In genomic region chr18:54983041-54983686, GRCh38 we compare ENCODE assay signal across 7 cellular contexts. TPM values are rescaled to one million over a fixed set of nuclear protein-coding genes. Genes with fewer than 3 reads are reported as not detected.
DNase-seq lines count a peak whose midpoint lies in the region; ATAC-seq and TF ChIP-seq lines count a peak whose summit lies in the region.

No MANE protein-coding gene starts in this region.

- H3K4me1 ChIP-seq in esophagus muscularis mucosa = no peaks in the 10 kb centered on the region

- H3K27ac Mint-ChIP-seq in neural crest cell (ENCODE audit: unreplicated experiment) = no peak overlapping the region

- H3K9me3 Mint-ChIP-seq in neural crest cell = no peaks in the 10 kb centered on the region

- ATAC-seq in GM21619 (IDR thresholded peaks at IDR 0.05; ENCODE audit: unreplicated experiment) = peak; percentile 66
- ATAC-seq in HG02763 (IDR thresholded peaks at IDR 0.05; ENCODE audit: unreplicated experiment) = no peak

- no peak overlapping the region for H3K4me3 Mint-ChIP-seq in neural crest cell

- intact Hi-C loops in esophagus muscularis mucosa (cut with DNase I) = loop anchor here (5.0 to 10.0 kb wide), 4 partner anchors 306 to 588 kb away; no protein-coding TSS in a partner anchor

- WGBS in esophagus muscularis mucosa = 16% methylated on average over 9 of the region's 9 CpGs

- DNase-seq in GM04504 (ENCODE audit: low read depth) (peak; percentile 38), LHCN-M2 (ENCODE audit: low read depth) (peak; percentile 75), SHP77 (lab: John Stamatoyannopoulos, UW) (peak; percentile 22 to 39), esophagus muscularis mucosa (ENCODE audit: extremely low spot score) (no peak), neural crest cell (ENCODE audit: low read depth, low spot score) (no peak)

- TF ChIP-seq EP300 in esophagus muscularis mucosa (IDR thresholded peaks at IDR 0.05) = no peak

- H3K36me3 ChIP-seq in esophagus muscularis mucosa = no peaks in the 10 kb centered on the region

- H3K27ac ChIP-seq in esophagus muscularis mucosa (replicated peaks in 1 of 4) = no peak overlapping the region

- H3K9me3 ChIP-seq in esophagus muscularis mucosa = peaks cover 0 to 4% (median under 1%) of the 10 kb centered on the region in 4 donors

- peaks cover 2% of the 10 kb centered on the region for H3K36me3 Mint-ChIP-seq in neural crest cell (ENCODE audit: low read depth)

- TF ChIP-seq CTCF in esophagus muscularis mucosa (IDR thresholded peaks at IDR 0.05) (peak; percentile 54 to 64 (median 59)), neural crest cell (conservative IDR thresholded peaks at IDR 0.05) (peak; percentile 87)

- no peaks in the 10 kb centered on the region for H3K27me3 Mint-ChIP-seq in neural crest cell (ENCODE audit: low read depth)

- no peak overlapping the region for H3K4me3 ChIP-seq in esophagus muscularis mucosa

- H3K4me1 Mint-ChIP-seq in neural crest cell = no peaks in the 10 kb centered on the region

- no peak for TF ChIP-seq POLR2A in esophagus muscularis mucosa (IDR thresholded peaks at IDR 0.05; ENCODE audit: low read depth)

- no peaks in the 10 kb centered on the region for H3K27me3 ChIP-seq in esophagus muscularis mucosa

RNA-seq across cellular contexts. Expression of gene CCDC68, which starts 23.9 kb away (rescaled TPM):
- total RNA-seq in LHCN-M2 (2014; rRNA removed) (0.34 and 1.1 TPM in 2 replicates), esophagus muscularis mucosa (1 to 10 TPM; 2.3 to 4.1 (median 2.6) TPM), neural crest cell (not detected in 2 replicates)
- 0.09 TPM for polyA plus RNA-seq in LHCN-M2 (2012)

Comparison
In these comparisons a context has a peak if more than half of its experiments do, and no peak if none do; other contexts are left out.
1. DNase-seq: peak in GM04504 (single experiment), LHCN-M2 (single experiment) and SHP77 (2 of 2); none in esophagus muscularis mucosa (single experiment) and neural crest cell (single experiment).